ENCODE assay signal across 23 cellular contexts in genomic region chr13:110664074-110664473, GRCh38. TPM values are rescaled to one million over a fixed set of nuclear protein-coding genes. Genes with fewer than 3 reads are reported as not detected.
A peak's percentile ranks its signal among the peaks of the same experiment; 100 is the strongest.
DNase-seq lines count a peak whose midpoint lies in the region; ATAC-seq, FAIRE-seq and TF ChIP-seq lines count a peak whose summit lies in the region.
"Had no signal": no experiment of that assay in that cellular context is flagged by ENCODE, and none has a peak within 500 bp of the region (broad histone marks: within the 10 kb centered on the region; RNA-seq: fewer than 3 reads in every experiment).

No MANE protein-coding gene starts in this region.

- H3K9me3 ChIP-seq in right lobe of liver (no peaks in the 10 kb centered on the region), HepG2 (ENCODE audit: low read length) (no peaks in the 10 kb centered on the region; the same call in 1 of the 2 replicates), T-helper 17 cell (ENCODE audit: control insufficient read depth, low read length, poor library complexity, severe bottlenecking) (no peaks in the 10 kb centered on the region), right atrium auricular region (peaks cover 0 to 5% of the 10 kb centered on the region in 2 donors), smooth muscle cell (replicated peaks; ENCODE audit: low read depth) (no peaks in the 10 kb centered on the region)
- H3K9me3 ChIP-seq: A549, BE2C had no signal

- H2AFZ ChIP-seq in HepG2 (ENCODE audit: low read length) = no peak overlapping the region
- no peak overlapping the region for H2AFZ ChIP-seq in smooth muscle cell (ENCODE audit: low read depth)

- no TSS peak for BruUV-seq in HepG2 (replicated peaks; lab: Mats Ljungman, UMichigan)

- H3K4me1 Mint-ChIP-seq in T-helper 17 cell = peaks cover 4% of the 10 kb centered on the region
- H3K4me1 Mint-ChIP-seq in osteocyte (ENCODE audit: unreplicated experiment) = no peaks in the 10 kb centered on the region

- ATAC-seq in right lobe of liver (peak in 3 of 4 donors; percentile 19 to 53 (median 43)), HepG2 (no peak), T-helper 17 cell (no peak)
- ATAC-seq: A549, K562, T-cell had no signal

- H3K4me1 ChIP-seq in right lobe of liver = no peaks in the 10 kb centered on the region
- H3K4me1 ChIP-seq in HepG2 (ENCODE audit: insufficient read depth, low read length) = no peaks in the 10 kb centered on the region
- no peaks in the 10 kb centered on the region for H3K4me1 ChIP-seq in right atrium auricular region
- no peaks in the 10 kb centered on the region for H3K4me1 ChIP-seq in smooth muscle cell (ENCODE audit: low read depth)
- H3K4me1 ChIP-seq: A549, BE2C had no signal

- no peak for TF ChIP-seq RAD21 in HepG2 (CRISPR knock-in tag; IDR thresholded peaks at IDR 0.05)

- H3K27me3 Mint-ChIP-seq in T-helper 17 cell (no peaks in the 10 kb centered on the region), osteocyte (ENCODE audit: unreplicated experiment) (no peaks in the 10 kb centered on the region)
- H3K27me3 Mint-ChIP-seq: CD4-positive, alpha-beta T cell; T-cell had no signal

- H3K27ac Mint-ChIP-seq in T-helper 17 cell (peak overlapping the region; percentile 6), osteocyte (ENCODE audit: unreplicated experiment) (no peak overlapping the region)
- H3K27ac Mint-ChIP-seq: CD4-positive, alpha-beta T cell; T-cell had no signal

- H3K4me3 ChIP-seq in right lobe of liver = no peak overlapping the region
- H3K4me3 ChIP-seq in HepG2 (replicated peaks in 1 of 3; ENCODE audit: insufficient read depth in 1 of 3, low read depth in 2 of 3, low read length in 3 of 3) = no peak overlapping the region
- H3K4me3 ChIP-seq in right atrium auricular region = no peak overlapping the region
- H3K4me3 ChIP-seq in smooth muscle cell = no peak overlapping the region
- H3K4me3 ChIP-seq: A549, K562, SK-N-MC had no signal

- CTCF ChIA-PET in HepG2 (lab: Yijun Ruan, JAX; ENCODE audit: low intra/inter-chr PET ratio, low total read pairs) = no interaction called here

- peaks cover 21% of the 10 kb centered on the region for H3K9me3 Mint-ChIP-seq in osteocyte (ENCODE audit: unreplicated experiment)

- H3K4me3 Mint-ChIP-seq in T-helper 17 cell = no peak overlapping the region
- H3K4me3 Mint-ChIP-seq in osteocyte (ENCODE audit: unreplicated experiment) = no peak overlapping the region
- H3K4me3 Mint-ChIP-seq: CD4-positive, alpha-beta T cell; T-cell had no signal

- H3K4me2 ChIP-seq in HepG2 (ENCODE audit: low read depth, low read length) (no peak overlapping the region), smooth muscle cell (no peak overlapping the region)
- H3K4me2 ChIP-seq: A549 had no signal

- 90% methylated on average over 5 of the region's 7 CpGs for WGBS in right lobe of liver (ENCODE audit: insufficient coverage, low coverage, low lambda C conversion rate, missing lambda C conversion rate)
- 93% methylated on average over 7 of the region's 7 CpGs for WGBS in HepG2 (ENCODE audit: low lambda C conversion rate)
- WGBS in smooth muscle cell (ENCODE audit: low lambda C conversion rate) = 98% methylated on average over 7 of the region's 7 CpGs

- H3K79me2 ChIP-seq in HepG2 (ENCODE audit: insufficient read depth, low read length) (no peaks in the 10 kb centered on the region), smooth muscle cell (ENCODE audit: low read depth) (no peaks in the 10 kb centered on the region)

- H3K36me3 ChIP-seq in right lobe of liver (peaks cover 0 to 28% (median 8%) of the 10 kb centered on the region in 4 donors), HepG2 (replicated peaks in 1 of 2; ENCODE audit: control insufficient read depth in 1 of 2, insufficient read depth in 2 of 2, low read length in 2 of 2) (peaks cover 14 to 72% of the 10 kb centered on the region in 2 experiments; a peak in 4 of 5 replicates), right atrium auricular region (peaks cover 43% of the 10 kb centered on the region), smooth muscle cell (ENCODE audit: low read depth) (peaks cover 26% of the 10 kb centered on the region)

- FAIRE-seq in HepG2 (lab: Jason Lieb, UNC) = no peak
- FAIRE-seq: A549, K562 had no signal

- no peak for TF ChIP-seq EP300 in HepG2 (IDR thresholded peaks at IDR 0.05; ENCODE audit: low read depth in 2 of 2, low read length in 2 of 2)
- no peak for TF ChIP-seq EP300 in HepG2 (CRISPR knock-in tag; IDR thresholded peaks at IDR 0.05; ENCODE audit: borderline replicate concordance)

- POLR2A ChIA-PET in HepG2 (lab: Yijun Ruan, JAX) = no interaction called here

- in situ Hi-C loops in HepG2 (cut with HindIII; ENCODE audit: extremely low pct_ligation_motif_present, low pct_unique_long_range_greater_than_20kb) = no loop called here

- intact Hi-C loops in right lobe of liver (cut with DNase I) (no loop called here), HepG2 (cut with micrococcal nuclease; ENCODE audit: unreplicated experiment) (no loop called here)

- DNase-seq in right lobe of liver (no peak), HepG2 (ENCODE audit: low spot score) (no peak), T-helper 17 cell (no peak), osteocyte (ENCODE audit: extremely low spot score, unreplicated experiment) (peak; percentile 49), hepatic stellate cell (ENCODE audit: low spot score) (no peak), right atrium auricular region (ENCODE audit: low spot score) (no peak), smooth muscle cell (lab: John Stamatoyannopoulos, UW; ENCODE audit: unreplicated experiment) (no peak)
- DNase-seq: BE2C; CD4-positive, alpha-beta T cell; COR-L47; DMS79; MM.1S; NCI-H1105; NCI-H146; NCI-H2029 treated with DMSO at 0.1 percent for 48 hours; NCI-H345; NCI-H524; NCI-H82; Right ventricle myocardium superior; T-cell had no signal

- TF ChIP-seq POLR2A in right lobe of liver (IDR thresholded peaks at IDR 0.05) (no peak), HepG2 (IDR thresholded peaks at IDR 0.05; ENCODE audit: insufficient read depth in 1 of 2, low read depth in 2 of 2, low read length in 2 of 2) (no peak)

- TF ChIP-seq CTCF in right lobe of liver (IDR thresholded peaks at IDR 0.05) (no peak), HepG2 (CRISPR knock-in tag; IDR thresholded peaks at IDR 0.05) (no peak), osteocyte (IDR thresholded peaks at IDR 0.05) (no peak), right atrium auricular region (IDR thresholded peaks at IDR 0.05) (no peak), smooth muscle cell (IDR thresholded peaks at IDR 0.05; ENCODE audit: borderline replicate concordance, insufficient read depth, poor library complexity, severe bottlenecking) (no peak)

- H4K20me1 ChIP-seq in HepG2 (ENCODE audit: insufficient read depth, low read length) (no peaks in the 10 kb centered on the region), smooth muscle cell (ENCODE audit: low read depth) (peaks cover 9% of the 10 kb centered on the region)

- H3K27me3 ChIP-seq in right lobe of liver (no peaks in the 10 kb centered on the region), HepG2 (ENCODE audit: control insufficient read depth in 1 of 2, insufficient read depth in 2 of 2, low read length in 2 of 2) (no peaks in the 10 kb centered on the region), right atrium auricular region (no peaks in the 10 kb centered on the region), smooth muscle cell (ENCODE audit: low read depth) (no peaks in the 10 kb centered on the region)
- H3K27me3 ChIP-seq: BE2C had no signal

- no peak overlapping the region for H3K9ac ChIP-seq in HepG2 (ENCODE audit: insufficient read depth, low read depth, low read length)
- no peak overlapping the region for H3K9ac ChIP-seq in smooth muscle cell (ENCODE audit: low read depth)

- H3K27ac ChIP-seq in right lobe of liver (no peak overlapping the region), HepG2 (ENCODE audit: extremely low read length, insufficient read depth, low read length) (no peak overlapping the region), right atrium auricular region (no peak overlapping the region), smooth muscle cell (ENCODE audit: low read depth) (no peak overlapping the region)
- H3K27ac ChIP-seq: A549, SK-N-MC had no signal

- H3K36me3 Mint-ChIP-seq in T-helper 17 cell (ENCODE audit: low read depth) (peaks cover 6% of the 10 kb centered on the region), osteocyte (ENCODE audit: unreplicated experiment) (peaks cover 77% of the 10 kb centered on the region)

- H3F3A ChIP-seq in smooth muscle cell (ENCODE audit: low read depth) = peaks cover 4% of the 10 kb centered on the region

RNA-seq across cellular contexts. Expression of gene CARS2, which starts 41.8 kb away (rescaled TPM):
- total RNA-seq in right lobe of liver (10 to 100 TPM; 22.0 to 53.2 (median 27.3) TPM), HepG2 (2016; rRNA removed; fragmentation: Illumina TruSeq; extraction: Trizol) (54.3 and 59.3 TPM in 2 replicates), T-helper 17 cell (10 to 100 TPM; 57.7 to 74.6 TPM), osteocyte (57.1 and 62.2 TPM in 2 replicates), right atrium auricular region (10 to 100 TPM; 28.5 to 30.7 TPM), smooth muscle cell (37.5 and 276 TPM in 2 replicates)
- 48.8 and 53.1 TPM in 2 replicates for total RNA-seq in HepG2 (2016; cell fraction: cytosol; rRNA removed; fragmentation: Illumina TruSeq; extraction: Trizol; ENCODE audit: low read depth)
- total RNA-seq in HepG2 (2016; cell fraction: insoluble cytoplasmic fraction; rRNA removed; fragmentation: Illumina TruSeq; extraction: Trizol) = 55.5 and 59.7 TPM in 2 replicates
- 58.9 and 63.9 TPM in 2 replicates for total RNA-seq in HepG2 (2016; cell fraction: membrane; rRNA removed; fragmentation: Illumina TruSeq; extraction: Trizol)
- total RNA-seq in HepG2 (2016; cell fraction: nucleus; rRNA removed; fragmentation: Illumina TruSeq; extraction: Trizol) = 53.4 and 63.0 TPM in 2 replicates
- polyA plus RNA-seq in HepG2 (2011; rRNA removed) (41.1 and 41.7 TPM in 2 replicates), smooth muscle cell (71.7 and 82.9 TPM in 2 replicates)
- polyA plus RNA-seq in HepG2 (2011; cell fraction: cytosol; rRNA removed) = 28.6 and 35.9 TPM in 2 replicates
- 164 and 213 TPM in 2 replicates for polyA plus RNA-seq in HepG2 (2011; cell fraction: nucleus; rRNA removed)
- polyA plus RNA-seq in HepG2 (2012) = 23.6 and 24.3 TPM in 2 replicates
- polyA plus RNA-seq in HepG2 (2016; cell fraction: cytosol; fragmentation: Illumina TruSeq; extraction: Trizol; ENCODE audit: low read depth) = 51.4 and 54.6 TPM in 2 replicates
- polyA plus RNA-seq in HepG2 (2016; cell fraction: insoluble cytoplasmic fraction; fragmentation: Illumina TruSeq; extraction: Trizol; ENCODE audit: low read depth) = 53.7 and 56.0 TPM in 2 replicates
- 55.8 and 58.6 TPM in 2 replicates for polyA plus RNA-seq in HepG2 (2016; cell fraction: membrane; fragmentation: Illumina TruSeq; extraction: Trizol; ENCODE audit: low read depth)
- polyA plus RNA-seq in HepG2 (2016; cell fraction: nucleus; fragmentation: Illumina TruSeq; extraction: Trizol; ENCODE audit: insufficient read depth, low read depth) = 98.7 and 98.9 TPM in 2 replicates
- 31.3 and 59.3 TPM in 2 replicates for polyA minus RNA-seq in HepG2 (2011; rRNA and poly(A)+ RNA removed; ENCODE audit: low replicate concordance)
- polyA minus RNA-seq in HepG2 (2011; cell fraction: cytosol; rRNA and poly(A)+ RNA removed) = 12.7 and 18.4 TPM in 2 replicates
- polyA minus RNA-seq in HepG2 (2011; cell fraction: nucleus; rRNA and poly(A)+ RNA removed) = 74.3 and 83.8 TPM in 2 replicates

RNA-seq across cellular contexts. Expression of gene NAXD, which starts 48.7 kb away (rescaled TPM):
- total RNA-seq in right lobe of liver (10 to 100 TPM; 24.2 to 41.9 (median 29.9) TPM), HepG2 (2016; rRNA removed; fragmentation: Illumina TruSeq; extraction: Trizol) (18.5 and 19.0 TPM in 2 replicates), T-helper 17 cell (10 to 100 TPM; 17.7 to 22.9 TPM), osteocyte (34.3 and 35.6 TPM in 2 replicates), right atrium auricular region (10 to 100 TPM; 16.8 to 17.4 TPM), smooth muscle cell (16.9 and 22.3 TPM in 2 replicates)
- 5.5 and 6.3 TPM in 2 replicates for total RNA-seq in HepG2 (2016; cell fraction: cytosol; rRNA removed; fragmentation: Illumina TruSeq; extraction: Trizol; ENCODE audit: low read depth)
- 18.9 and 19.7 TPM in 2 replicates for total RNA-seq in HepG2 (2016; cell fraction: insoluble cytoplasmic fraction; rRNA removed; fragmentation: Illumina TruSeq; extraction: Trizol)
- 12.5 and 13.8 TPM in 2 replicates for total RNA-seq in HepG2 (2016; cell fraction: membrane; rRNA removed; fragmentation: Illumina TruSeq; extraction: Trizol)
- total RNA-seq in HepG2 (2016; cell fraction: nucleus; rRNA removed; fragmentation: Illumina TruSeq; extraction: Trizol) = 20.9 and 21.0 TPM in 2 replicates
- polyA plus RNA-seq in HepG2 (2011; rRNA removed) (23.2 and 27.0 TPM in 2 replicates), smooth muscle cell (28.8 and 30.9 TPM in 2 replicates)
- 24.7 and 25.6 TPM in 2 replicates for polyA plus RNA-seq in HepG2 (2011; cell fraction: cytosol; rRNA removed)
- polyA plus RNA-seq in HepG2 (2011; cell fraction: nucleus; rRNA removed) = 81.1 and 85.3 TPM in 2 replicates
- 18.2 and 22.0 TPM in 2 replicates for polyA plus RNA-seq in HepG2 (2012)
- polyA plus RNA-seq in HepG2 (2016; cell fraction: cytosol; fragmentation: Illumina TruSeq; extraction: Trizol; ENCODE audit: low read depth) = 5.1 and 5.8 TPM in 2 replicates
- 18.8 and 20.5 TPM in 2 replicates for polyA plus RNA-seq in HepG2 (2016; cell fraction: insoluble cytoplasmic fraction; fragmentation: Illumina TruSeq; extraction: Trizol; ENCODE audit: low read depth)
- 10.7 and 10.9 TPM in 2 replicates for polyA plus RNA-seq in HepG2 (2016; cell fraction: membrane; fragmentation: Illumina TruSeq; extraction: Trizol; ENCODE audit: low read depth)
- 43.2 and 44.7 TPM in 2 replicates for polyA plus RNA-seq in HepG2 (2016; cell fraction: nucleus; fragmentation: Illumina TruSeq; extraction: Trizol; ENCODE audit: insufficient read depth, low read depth)
- polyA minus RNA-seq in HepG2 (2011; rRNA and poly(A)+ RNA removed; ENCODE audit: low replicate concordance) = 19.3 and 20.3 TPM in 2 replicates
- 4.0 and 5.5 TPM in 2 replicates for polyA minus RNA-seq in HepG2 (2011; cell fraction: cytosol; rRNA and poly(A)+ RNA removed)
- polyA minus RNA-seq in HepG2 (2011; cell fraction: nucleus; rRNA and poly(A)+ RNA removed) = 19.4 and 22.9 TPM in 2 replicates

RNA-seq across cellular contexts. Expression of gene ING1, which starts 49.4 kb away (rescaled TPM):
- 10 to 100 TPM in 3 of 6 experiments, 1 to 10 TPM in 3; 3.8 to 12.0 (median 8.8) TPM for total RNA-seq in right lobe of liver
- 7.9 and 8.1 TPM in 2 replicates for total RNA-seq in HepG2 (2016; rRNA removed; fragmentation: Illumina TruSeq; extraction: Trizol)
- 3.2 and 3.8 TPM in 2 replicates for total RNA-seq in HepG2 (2016; cell fraction: cytosol; rRNA removed; fragmentation: Illumina TruSeq; extraction: Trizol; ENCODE audit: low read depth)
- 6.1 and 7.1 TPM in 2 replicates for total RNA-seq in HepG2 (2016; cell fraction: insoluble cytoplasmic fraction; rRNA removed; fragmentation: Illumina TruSeq; extraction: Trizol)
- 8.5 and 9.2 TPM in 2 replicates for total RNA-seq in HepG2 (2016; cell fraction: membrane; rRNA removed; fragmentation: Illumina TruSeq; extraction: Trizol)
- 6.1 and 6.4 TPM in 2 replicates for total RNA-seq in HepG2 (2016; cell fraction: nucleus; rRNA removed; fragmentation: Illumina TruSeq; extraction: Trizol)
- polyA plus RNA-seq in HepG2 (2011; rRNA removed) = 13.6 and 16.1 TPM in 2 replicates
- polyA plus RNA-seq in HepG2 (2011; cell fraction: cytosol; rRNA removed) = 14.0 and 27.3 TPM in 2 replicates
- 13.0 and 17.3 TPM in 2 replicates for polyA plus RNA-seq in HepG2 (2011; cell fraction: nucleus; rRNA removed)
- polyA plus RNA-seq in HepG2 (2012) = 6.5 and 7.4 TPM in 2 replicates
- 6.7 and 6.9 TPM in 2 replicates for polyA plus RNA-seq in HepG2 (2016; cell fraction: cytosol; fragmentation: Illumina TruSeq; extraction: Trizol; ENCODE audit: low read depth)
- 15.1 and 17.1 TPM in 2 replicates for polyA plus RNA-seq in HepG2 (2016; cell fraction: insoluble cytoplasmic fraction; fragmentation: Illumina TruSeq; extraction: Trizol; ENCODE audit: low read depth)
- 12.7 and 14.0 TPM in 2 replicates for polyA plus RNA-seq in HepG2 (2016; cell fraction: membrane; fragmentation: Illumina TruSeq; extraction: Trizol; ENCODE audit: low read depth)
- polyA plus RNA-seq in HepG2 (2016; cell fraction: nucleus; fragmentation: Illumina TruSeq; extraction: Trizol; ENCODE audit: insufficient read depth, low read depth) = 15.2 and 17.6 TPM in 2 replicates
- polyA minus RNA-seq in HepG2 (2011; rRNA and poly(A)+ RNA removed; ENCODE audit: low replicate concordance) = 11.5 and 18.2 TPM in 2 replicates
- 12.1 and 16.0 TPM in 2 replicates for polyA minus RNA-seq in HepG2 (2011; cell fraction: cytosol; rRNA and poly(A)+ RNA removed)
- polyA minus RNA-seq in HepG2 (2011; cell fraction: nucleus; rRNA and poly(A)+ RNA removed) = 7.1 TPM in 2 replicates
- 10 to 100 TPM; 15.2 to 15.3 TPM for total RNA-seq in T-helper 17 cell
- 21.8 and 23.2 TPM in 2 replicates for total RNA-seq in osteocyte
- total RNA-seq in right atrium auricular region = 1 to 10 TPM; 8.2 to 9.0 TPM
- total RNA-seq in smooth muscle cell = 11.9 and 13.8 TPM in 2 replicates
- 29.3 and 29.9 TPM in 2 replicates for polyA plus RNA-seq in smooth muscle cell

Comparison
In these comparisons a context has a peak if more than half of its experiments do, and no peak if none do; other contexts are left out.
1. ATAC-seq: peak in right lobe of liver (3 of 4); none in HepG2 (single experiment) and T-helper 17 cell (single experiment).